In the genomic region with DNA sequence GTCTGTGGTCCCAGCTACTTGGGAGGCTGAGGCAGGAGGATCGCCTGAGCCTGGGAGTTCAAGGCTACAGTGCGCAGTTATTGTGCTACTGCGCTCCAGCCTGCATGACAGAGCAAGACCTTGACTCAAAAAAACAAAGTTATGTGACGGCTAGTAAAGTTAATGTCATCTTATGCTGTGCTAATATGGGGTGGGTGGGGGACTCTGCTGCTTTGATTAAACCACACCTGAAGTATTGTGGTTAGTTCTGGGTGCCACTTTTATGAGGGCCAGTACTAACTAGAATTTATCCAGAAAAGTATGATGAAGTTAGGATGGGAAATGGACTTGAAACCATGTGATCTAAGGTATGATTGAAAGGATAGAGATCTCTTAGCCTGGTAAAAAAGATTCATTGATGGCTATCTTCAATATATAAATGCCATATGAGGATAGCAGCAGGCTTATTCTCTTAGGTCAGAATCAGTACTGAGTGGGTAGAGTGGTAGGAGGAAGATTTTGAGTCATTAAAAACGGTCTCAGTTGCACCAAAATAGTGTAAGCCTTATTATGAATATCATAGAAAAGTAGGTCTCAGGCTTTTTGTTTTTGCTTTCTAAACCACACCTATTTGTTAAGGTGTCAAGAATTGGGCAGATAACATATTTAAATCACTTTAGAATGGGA, we compare ENCODE assay signal across 17 cellular contexts. TPM values are rescaled to one million over a fixed set of nuclear protein-coding genes. Genes with fewer than 3 reads are reported as not detected.
DNase-seq lines count a peak whose midpoint lies in the region; ATAC-seq and TF ChIP-seq lines count a peak whose summit lies in the region.
"Had no signal": no experiment of that assay in that cellular context is flagged by ENCODE, and none has a peak within 500 bp of the region (broad histone marks: within the 10 kb centered on the region; RNA-seq: fewer than 3 reads in every experiment).

No MANE protein-coding gene starts in this region.

- no peak overlapping the region for H3K4me3 ChIP-seq in CD4-positive, alpha-beta memory T cell (ENCODE audit: low read length in 2 of 2)
- no peak overlapping the region for H3K4me3 ChIP-seq in HEK293 (ENCODE audit: low read depth, low read length)
- H3K4me3 ChIP-seq: HAP-1, heart right ventricle, right lobe of liver had no signal

- DNase-seq in CD4-positive, alpha-beta memory T cell, result no peak
- no peak for DNase-seq in activated naive CD8-positive, alpha-beta T cell treated with anti-CD3 and anti-CD28 coated beads, Interleukin-2, amount 50 U/mL, for 24 hours
- no peak for DNase-seq in osteocyte (ENCODE audit: extremely low spot score, unreplicated experiment)
- no peak for DNase-seq in chondrocyte (ENCODE audit: low spot score)
- DNase-seq in GM13977 (ENCODE audit: low spot score), result no peak
- DNase-seq: activated CD4-positive, alpha-beta T cell treated with anti-CD3 and anti-CD28 coated beads for 4 hours; activated naive CD4-positive, alpha-beta T cell treated with Interleukin-2 at 50 U/mL for 16 hours; caudate nucleus; heart right ventricle; NCI-H2171; right lobe of liver; stimulated activated naive CD4-positive, alpha-beta T cell treated with Interleukin-2 at 50 U/mL for 16 hours had no signal

- POLR2A ChIA-PET in CD4-positive, alpha-beta memory T cell (lab: Charles Lee; ENCODE audit: partially characterized antibody), result interaction anchor here (1.3 kb wide), 1 partner anchor 10 kb away, joined by 4 read pairs; no protein-coding TSS in a partner anchor
- POLR2A ChIA-PET in HEK293 (lab: Yijun Ruan, JAX), result interaction anchor here (0.9 to 1.5 kb wide), 2 partner anchors 55 to 63 kb away, joined by 3 read pairs; no protein-coding TSS in a partner anchor

- CTCF ChIA-PET in CD4-positive, alpha-beta memory T cell (lab: Charles Lee; ENCODE audit: partially characterized antibody), result interaction anchor here (1.7 kb wide), 1 partner anchor 34 kb away, joined by 5 read pairs; no protein-coding TSS in a partner anchor
- CTCF ChIA-PET in HEK293 (lab: Yijun Ruan, JAX), result interaction anchor here (1.2 kb wide), 1 partner anchor 301 kb away, joined by 3 read pairs; no protein-coding TSS in a partner anchor

- no peaks in the 10 kb centered on the region for H3K27me3 ChIP-seq in CD4-positive, alpha-beta memory T cell (ENCODE audit: insufficient read depth, low read length)
- H3K27me3 ChIP-seq: heart right ventricle, right lobe of liver had no signal

- ATAC-seq in activated naive CD8-positive, alpha-beta T cell treated with anti-CD3 and anti-CD28 coated beads, Interleukin-2, amount 50 U/mL, for 24 hours, result peak; percentile 42
- ATAC-seq in GM21526 (IDR thresholded peaks at IDR 0.05; ENCODE audit: low FRiP score, unreplicated experiment), result no peak
- ATAC-seq: heart right ventricle, left lobe of liver, right lobe of liver had no signal

- H3K4me1 Mint-ChIP-seq in CD4-positive, alpha-beta memory T cell, result peaks cover 42 to 81% (median 56%) of the 10 kb centered on the region in 4 donors
- peaks cover 57% of the 10 kb centered on the region for H3K4me1 Mint-ChIP-seq in activated naive CD8-positive, alpha-beta T cell treated with anti-CD3 and anti-CD28 coated beads, Interleukin-2, amount 50 U/mL, for 24 hours
- H3K4me1 Mint-ChIP-seq in osteocyte (ENCODE audit: unreplicated experiment) (peaks cover 43% of the 10 kb centered on the region), chondrocyte (ENCODE audit: low read depth) (peaks cover 63% of the 10 kb centered on the region)

- no peak for TF ChIP-seq CTCF in HEK293 (tag by site-specific recombination; IDR thresholded peaks at IDR 0.05)
- no peak for TF ChIP-seq CTCF in osteocyte (IDR thresholded peaks at IDR 0.05)
- TF ChIP-seq CTCF in chondrocyte (IDR thresholded peaks at IDR 0.05), result no peak
- TF ChIP-seq CTCF in GM13977 (IDR thresholded peaks at IDR 0.05; ENCODE audit: extremely low read depth, insufficient read depth, missing control alignments), result no peak

- H3K9me3 Mint-ChIP-seq in CD4-positive, alpha-beta memory T cell, result no peaks in the 10 kb centered on the region
- no peaks in the 10 kb centered on the region for H3K9me3 Mint-ChIP-seq in activated naive CD8-positive, alpha-beta T cell treated with anti-CD3 and anti-CD28 coated beads, Interleukin-2, amount 50 U/mL, for 24 hours
- H3K9me3 Mint-ChIP-seq in osteocyte (ENCODE audit: unreplicated experiment) (no peaks in the 10 kb centered on the region), chondrocyte (ENCODE audit: low read depth) (no peaks in the 10 kb centered on the region)

- H3K4me3 Mint-ChIP-seq in CD4-positive, alpha-beta memory T cell, result peak overlapping the region in 7 of 8 donors; percentile 4 to 77 (median 62)
- no peak overlapping the region for H3K4me3 Mint-ChIP-seq in activated naive CD8-positive, alpha-beta T cell treated with anti-CD3 and anti-CD28 coated beads, Interleukin-2, amount 50 U/mL, for 24 hours
- H3K4me3 Mint-ChIP-seq in osteocyte (ENCODE audit: unreplicated experiment) (no peak overlapping the region), chondrocyte (ENCODE audit: unreplicated experiment) (no peak overlapping the region)

- intact Hi-C loops in CD4-positive, alpha-beta memory T cell (cut with micrococcal nuclease), result no loop called here

- no peak overlapping the region for H3K27ac ChIP-seq in CD4-positive, alpha-beta memory T cell (ENCODE audit: low read depth, low read length)
- H3K27ac ChIP-seq in HEK293 (ENCODE audit: extremely low read depth, low read depth, low read length), result no peak overlapping the region
- H3K27ac ChIP-seq: epithelial cell of prostate, right lobe of liver had no signal

- in situ Hi-C loops in GM13977 (cut with MboI; ENCODE audit: low pct_unique_long_range_greater_than_20kb, low sequenced_read_pairs, unreplicated experiment), result no loop called here

- peaks cover 0 to 35% of the 10 kb centered on the region in 2 donors for H3K36me3 Mint-ChIP-seq in CD4-positive, alpha-beta memory T cell
- peaks cover 10% of the 10 kb centered on the region for H3K36me3 Mint-ChIP-seq in activated naive CD8-positive, alpha-beta T cell treated with anti-CD3 and anti-CD28 coated beads, Interleukin-2, amount 50 U/mL, for 24 hours (ENCODE audit: low read depth)
- peaks cover 4% of the 10 kb centered on the region for H3K36me3 Mint-ChIP-seq in osteocyte (ENCODE audit: unreplicated experiment)
- H3K36me3 Mint-ChIP-seq in chondrocyte (ENCODE audit: low read depth), result no peaks in the 10 kb centered on the region

- H3K27me3 Mint-ChIP-seq in CD4-positive, alpha-beta memory T cell, result no peaks in the 10 kb centered on the region
- no peaks in the 10 kb centered on the region for H3K27me3 Mint-ChIP-seq in activated naive CD8-positive, alpha-beta T cell treated with anti-CD3 and anti-CD28 coated beads, Interleukin-2, amount 50 U/mL, for 24 hours
- H3K27me3 Mint-ChIP-seq in osteocyte (ENCODE audit: unreplicated experiment) (no peaks in the 10 kb centered on the region), chondrocyte (ENCODE audit: low read depth) (no peaks in the 10 kb centered on the region)

- peak overlapping the region in 6 of 7 donors; percentile 23 to 84 (median 50) for H3K27ac Mint-ChIP-seq in CD4-positive, alpha-beta memory T cell
- H3K27ac Mint-ChIP-seq in activated naive CD8-positive, alpha-beta T cell treated with anti-CD3 and anti-CD28 coated beads, Interleukin-2, amount 50 U/mL, for 24 hours, result no peak overlapping the region
- H3K27ac Mint-ChIP-seq in osteocyte (ENCODE audit: unreplicated experiment), result peak overlapping the region; percentile 7
- no peak overlapping the region for H3K27ac Mint-ChIP-seq in chondrocyte (ENCODE audit: unreplicated experiment)

- no peaks in the 10 kb centered on the region for H3K9me3 ChIP-seq in CD4-positive, alpha-beta memory T cell (ENCODE audit: control insufficient read depth in 1 of 2, low read length in 2 of 2)
- no peaks in the 10 kb centered on the region for H3K9me3 ChIP-seq in HEK293 (ENCODE audit: control insufficient read depth, insufficient read depth, low read depth, low read length)
- H3K9me3 ChIP-seq: HAP-1, heart right ventricle, right lobe of liver had no signal

- peaks cover under 1% of the 10 kb centered on the region for H3K36me3 ChIP-seq in CD4-positive, alpha-beta memory T cell (ENCODE audit: insufficient read depth, low read length)
- H3K36me3 ChIP-seq in HEK293 (ENCODE audit: control insufficient read depth in 2 of 2, insufficient read depth in 1 of 2, low read length in 2 of 2), result peaks cover 15 to 23% of the 10 kb centered on the region in 2 experiments

- peaks cover 65% of the 10 kb centered on the region for H3K4me1 ChIP-seq in CD4-positive, alpha-beta memory T cell (ENCODE audit: insufficient read depth, low read length)
- H3K4me1 ChIP-seq in HEK293 (ENCODE audit: control insufficient read depth, insufficient read depth, low read length), result 0 out of 2 replicates have a peak, but pooled peaks cover 7% of the 10 kb centered on the region

TF ChIP-seq in HEK293, 187 proteins besides CTCF, POLR2A, EP300 and RAD21:
- TF ChIP-seq ZNF707 (tag by site-specific recombination; IDR thresholded peaks at IDR 0.05), result no peak
- TF ChIP-seq ZNF10 (tag by site-specific recombination; IDR thresholded peaks at IDR 0.05), result 0 out of 2 replicates have a peak, but pooled peaks have one; percentile 13
- 0 out of 2 replicates have a peak, but pooled peaks have one; percentile 8 for TF ChIP-seq ZFHX2 (tag by site-specific recombination; conservative IDR thresholded peaks at IDR 0.05)

RNA-seq across cellular contexts. Expression of a gene that starts 5.6 kb away (rescaled TPM):
- total RNA-seq in CD4-positive, alpha-beta memory T cell, result 100 to 1,000 TPM; 122 to 130 TPM
- 100 to 1,000 TPM; 152 to 157 TPM for polyA plus RNA-seq in CD4-positive, alpha-beta memory T cell
- total RNA-seq in osteocyte (168 and 179 TPM in 2 replicates), chondrocyte (110 to 218 TPM (median 205 TPM) in 3 replicates)

Comparison
In these comparisons a context has a peak if more than half of its experiments do, and no peak if none do; other contexts are left out.
1. H3K27ac Mint-ChIP-seq: peak in CD4-positive, alpha-beta memory T cell (6 of 7) and osteocyte (single experiment); none in activated naive CD8-positive, alpha-beta T cell treated with anti-CD3 and anti-CD28 coated beads, Interleukin-2, amount 50 U/mL, for 24 hours (single experiment) and chondrocyte (single experiment).
2. H3K4me3 Mint-ChIP-seq: peak in CD4-positive, alpha-beta memory T cell (7 of 8); none in activated naive CD8-positive, alpha-beta T cell treated with anti-CD3 and anti-CD28 coated beads, Interleukin-2, amount 50 U/mL, for 24 hours (single experiment), osteocyte (single experiment) and chondrocyte (single experiment).